8 cellular contexts compared by ENCODE assay signal in the genomic region with DNA sequence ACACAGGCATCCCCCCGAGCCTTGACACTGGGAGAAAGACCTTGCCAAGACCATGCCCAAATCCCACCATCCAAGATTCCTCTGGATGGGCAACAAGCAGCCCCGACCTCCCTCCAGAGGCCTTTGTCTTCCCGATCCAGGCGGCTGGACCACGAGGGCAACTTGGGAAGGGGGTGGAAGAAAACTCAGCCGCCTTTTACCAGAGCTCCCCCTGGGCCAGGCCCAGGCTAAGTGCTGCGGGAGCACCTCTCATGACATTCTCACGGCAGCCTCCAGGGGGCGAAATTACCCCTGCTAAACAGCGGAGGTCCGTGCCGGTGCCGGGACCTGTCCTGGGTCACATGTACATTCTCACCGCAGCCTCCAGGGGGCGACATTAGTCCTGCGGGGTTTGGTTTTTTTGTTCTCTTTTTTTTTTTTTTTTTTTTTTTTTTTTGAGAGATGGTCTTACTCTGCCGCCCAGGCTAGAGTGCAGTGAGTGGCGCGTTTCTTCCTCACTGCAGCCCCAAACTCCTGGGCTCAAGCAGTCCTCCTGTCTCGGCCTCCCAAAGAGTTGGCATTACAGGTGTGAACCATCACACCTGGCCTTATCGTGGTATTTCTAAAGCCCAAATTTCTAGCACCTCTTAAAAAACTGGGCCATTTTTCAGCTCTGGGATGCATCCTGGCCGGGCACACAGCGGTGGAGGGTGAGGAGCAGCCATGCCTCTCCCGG. TPM values are rescaled to one million over a fixed set of nuclear protein-coding genes. Genes with fewer than 3 reads are reported as not detected.
DNase-seq lines count a peak whose midpoint lies in the region; ATAC-seq and TF ChIP-seq lines count a peak whose summit lies in the region.

No MANE protein-coding gene starts in this region.

- no peak overlapping the region for H3K27ac Mint-ChIP-seq in CD14-positive monocyte

- ATAC-seq in GM19351 (IDR thresholded peaks at IDR 0.05; ENCODE audit: unreplicated experiment) (peak; percentile 70), HG03565 (IDR thresholded peaks at IDR 0.05; ENCODE audit: unreplicated experiment) (peak; percentile 70), lower lobe of right lung (peak; percentile 92 to 95)

- H3K4me3 Mint-ChIP-seq in CD14-positive monocyte = no peak overlapping the region

- peak; percentile 99 for TF ChIP-seq CTCF in CD14-positive monocyte (IDR thresholded peaks at IDR 0.05)
- peak; percentile 99 for TF ChIP-seq CTCF in lower lobe of right lung (IDR thresholded peaks at IDR 0.05)

- peaks cover 2% of the 10 kb centered on the region for H3K36me3 ChIP-seq in ectodermal cell (ENCODE audit: control insufficient read depth, insufficient read depth, low read length)
- peaks cover 28% of the 10 kb centered on the region for H3K36me3 ChIP-seq in lower lobe of right lung

- peaks cover 4% of the 10 kb centered on the region for H3K27me3 ChIP-seq in ectodermal cell (ENCODE audit: control insufficient read depth, insufficient read depth, low read length, poor library complexity, severe bottlenecking)
- H3K27me3 ChIP-seq in lower lobe of right lung (ENCODE audit: low read depth) = no peaks in the 10 kb centered on the region

- H3K4me3 ChIP-seq in ectodermal cell (ENCODE audit: insufficient read depth, low read depth, low read length) = peak overlapping the region; percentile 4
- no peak overlapping the region for H3K4me3 ChIP-seq in lower lobe of right lung

- H3K9me3 ChIP-seq in ectodermal cell (ENCODE audit: control insufficient read depth, low read length) = no peaks in the 10 kb centered on the region
- H3K9me3 ChIP-seq in lower lobe of right lung = no peaks in the 10 kb centered on the region

- intact Hi-C loops in CD14-positive monocyte (cut with micrococcal nuclease) (loop anchor here (5.0 kb wide), 1 partner anchor 65 kb away; no protein-coding TSS in a partner anchor), lower lobe of right lung (cut with DNase I) (no loop called here)

- H3K4me1 Mint-ChIP-seq in CD14-positive monocyte = peaks cover 6% of the 10 kb centered on the region

- DNase-seq in CD14-positive monocyte (ENCODE audit: low spot score) (peak; percentile 95), NCI-H774 (lab: John Stamatoyannopoulos, UW) (peak; percentile 66), lower lobe of right lung (peak; percentile 96)
- peak; percentile 98 to 99 for DNase-seq in activated CD4-positive, alpha-beta T cell treated with anti-CD3 and anti-CD28 coated beads, Interleukin-2, amount 50 U/mL, for 48 hours
- DNase-seq in stimulated activated CD8-positive, alpha-beta memory T cell treated with anti-CD3 and anti-CD28 coated beads, Interleukin-12 subunit alpha, Interleukin-12 subunit beta, amount 100 ng/mL, for 4 hours (ENCODE audit: low read depth) = peak; percentile 84

- H3K4me1 ChIP-seq in ectodermal cell (ENCODE audit: control insufficient read depth, insufficient read depth, low read length) (peaks cover 21% of the 10 kb centered on the region), lower lobe of right lung (peaks cover 8% of the 10 kb centered on the region)

- H3K36me3 Mint-ChIP-seq in CD14-positive monocyte = peaks cover 24 to 34% of the 10 kb centered on the region in 2 donors

- H3K27ac ChIP-seq in ectodermal cell (ENCODE audit: insufficient read depth, low read depth, low read length, poor library complexity, severe bottlenecking) = peak overlapping the region; percentile 74
- no peak overlapping the region for H3K27ac ChIP-seq in lower lobe of right lung

- WGBS in ectodermal cell, 2 experiments = 18 to 19% methylated on average over 24 of the region's 24 CpGs

- H3K9me3 Mint-ChIP-seq in CD14-positive monocyte = peaks cover 0 to 13% (median 0%) of the 10 kb centered on the region in 7 donors

- H3K27me3 Mint-ChIP-seq in CD14-positive monocyte (ENCODE audit: low read depth in 3 of 3) = peaks cover 40 to 52% (median 45%) of the 10 kb centered on the region in 3 donors

RNA-seq across cellular contexts. Expression of a gene that starts 2.1 kb away (rescaled TPM):
- polyA plus RNA-seq in CD14-positive monocyte = not detected
- polyA plus RNA-seq in ectodermal cell (2013, experiment 1 of 4) = not detected
- polyA plus RNA-seq in ectodermal cell (2013, experiment 2 of 4) = not detected
- polyA plus RNA-seq in ectodermal cell (2013, experiment 3 of 4) = not detected
- polyA plus RNA-seq in ectodermal cell (2013, experiment 4 of 4) = 0.08 TPM
- 0.21 TPM for total RNA-seq in lower lobe of right lung

RNA-seq across cellular contexts. Expression of a gene that starts 24.5 kb away (rescaled TPM):
- polyA plus RNA-seq in CD14-positive monocyte = 1 to 10 TPM; 1.5 to 2.4 TPM
- 56.5 TPM for polyA plus RNA-seq in ectodermal cell (2013, experiment 1 of 4)
- polyA plus RNA-seq in ectodermal cell (2013, experiment 2 of 4) = 65.6 TPM
- polyA plus RNA-seq in ectodermal cell (2013, experiment 3 of 4) = 55.3 TPM
- polyA plus RNA-seq in ectodermal cell (2013, experiment 4 of 4) = 59.6 TPM
- total RNA-seq in lower lobe of right lung = 47.4 TPM

RNA-seq across cellular contexts. Expression of a gene that starts 34.9 kb away (rescaled TPM):
- under 1 TPM in 1 of 2 donors, not detected in 1; 0.17 TPM for polyA plus RNA-seq in CD14-positive monocyte
- polyA plus RNA-seq in ectodermal cell (2013, experiment 1 of 4) = 61.0 TPM
- 62.9 TPM for polyA plus RNA-seq in ectodermal cell (2013, experiment 2 of 4)
- polyA plus RNA-seq in ectodermal cell (2013, experiment 3 of 4) = 46.2 TPM
- 56.1 TPM for polyA plus RNA-seq in ectodermal cell (2013, experiment 4 of 4)
- 42.6 TPM for total RNA-seq in lower lobe of right lung

RNA-seq across cellular contexts. Expression of a gene that starts 45.8 kb away (rescaled TPM):
- 10 to 100 TPM in 1 of 2 donors, 1 to 10 TPM in 1; 5.6 to 15.7 TPM for polyA plus RNA-seq in CD14-positive monocyte
- polyA plus RNA-seq in ectodermal cell (2013, experiment 1 of 4) = 77.6 TPM
- polyA plus RNA-seq in ectodermal cell (2013, experiment 2 of 4) = 78.5 TPM
- 64.5 TPM for polyA plus RNA-seq in ectodermal cell (2013, experiment 3 of 4)
- polyA plus RNA-seq in ectodermal cell (2013, experiment 4 of 4) = 66.3 TPM
- 73.1 TPM for total RNA-seq in lower lobe of right lung

RNA-seq across cellular contexts. Expression of a gene that starts 47.0 kb away (rescaled TPM):
- not detected for polyA plus RNA-seq in CD14-positive monocyte
- polyA plus RNA-seq in ectodermal cell (2013, experiment 1 of 4) = 6.8 TPM
- 7.0 TPM for polyA plus RNA-seq in ectodermal cell (2013, experiment 2 of 4)
- 4.8 TPM for polyA plus RNA-seq in ectodermal cell (2013, experiment 3 of 4)
- polyA plus RNA-seq in ectodermal cell (2013, experiment 4 of 4) = 5.5 TPM
- total RNA-seq in lower lobe of right lung = 0.68 TPM
